Comparison of ENCODE assay signal across 8 cellular contexts in genomic region chr2:85132834-85133637, GRCh38. TPM values are rescaled to one million over a fixed set of nuclear protein-coding genes. Genes with fewer than 3 reads are reported as not detected.
A peak's percentile ranks its signal among the peaks of the same experiment; 100 is the strongest.
DNase-seq lines count a peak whose midpoint lies in the region; ATAC-seq lines count a peak whose summit lies in the region.

A gene with protein sequence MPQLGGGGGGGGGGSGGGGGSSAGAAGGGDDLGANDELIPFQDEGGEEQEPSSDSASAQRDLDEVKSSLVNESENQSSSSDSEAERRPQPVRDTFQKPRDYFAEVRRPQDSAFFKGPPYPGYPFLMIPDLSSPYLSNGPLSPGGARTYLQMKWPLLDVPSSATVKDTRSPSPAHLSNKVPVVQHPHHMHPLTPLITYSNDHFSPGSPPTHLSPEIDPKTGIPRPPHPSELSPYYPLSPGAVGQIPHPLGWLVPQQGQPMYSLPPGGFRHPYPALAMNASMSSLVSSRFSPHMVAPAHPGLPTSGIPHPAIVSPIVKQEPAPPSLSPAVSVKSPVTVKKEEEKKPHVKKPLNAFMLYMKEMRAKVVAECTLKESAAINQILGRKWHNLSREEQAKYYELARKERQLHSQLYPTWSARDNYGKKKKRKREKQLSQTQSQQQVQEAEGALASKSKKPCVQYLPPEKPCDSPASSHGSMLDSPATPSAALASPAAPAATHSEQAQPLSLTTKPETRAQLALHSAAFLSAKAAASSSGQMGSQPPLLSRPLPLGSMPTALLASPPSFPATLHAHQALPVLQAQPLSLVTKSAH (plus strand): TSS chr2:85133392. CDS start chr2:85133685, 293 bp downstream.

- no peaks in the 10 kb centered on the region for H3K9me3 ChIP-seq in CD4-positive, alpha-beta memory T cell (ENCODE audit: control insufficient read depth in 1 of 2, low read length in 2 of 2)
- no peaks in the 10 kb centered on the region for H3K9me3 ChIP-seq in adipocyte (ENCODE audit: control insufficient read depth, low read length)

- peaks cover 16% of the 10 kb centered on the region for H3K27me3 ChIP-seq in CD4-positive, alpha-beta memory T cell (ENCODE audit: insufficient read depth, low read length)
- no peaks in the 10 kb centered on the region for H3K27me3 ChIP-seq in adipocyte (replicated peaks; ENCODE audit: control insufficient read depth, insufficient read depth, low read length)

- no peaks in the 10 kb centered on the region for H3K36me3 ChIP-seq in CD4-positive, alpha-beta memory T cell (ENCODE audit: insufficient read depth, low read length)
- no peaks in the 10 kb centered on the region for H3K36me3 ChIP-seq in adipocyte (ENCODE audit: control insufficient read depth, insufficient read depth, low read length, severe bottlenecking)

- no peaks in the 10 kb centered on the region for H3K36me3 Mint-ChIP-seq in CD4-positive, alpha-beta memory T cell

- peak; percentile 96 for ATAC-seq in Right ventricle myocardium inferior
- ATAC-seq in GM21447 (IDR thresholded peaks at IDR 0.05; ENCODE audit: unreplicated experiment), result no peak

- no peak within 1 kb of the TSS for H3K27ac Mint-ChIP-seq in CD4-positive, alpha-beta memory T cell

- H3K4me1 Mint-ChIP-seq in CD4-positive, alpha-beta memory T cell, result peaks cover 4 to 20% (median 12%) of the 10 kb centered on the region in 4 donors

- H3K4me3 ChIP-seq in CD4-positive, alpha-beta memory T cell (ENCODE audit: low read length in 2 of 2), result peak within 1 kb of the TSS in 1 of 2 donors; percentile 24
- H3K4me3 ChIP-seq in adipocyte (ENCODE audit: low read length), result peak within 1 kb of the TSS; percentile 92

- H3K4me1 ChIP-seq in CD4-positive, alpha-beta memory T cell (ENCODE audit: insufficient read depth, low read length), result peaks cover 18% of the 10 kb centered on the region
- peaks cover 30% of the 10 kb centered on the region for H3K4me1 ChIP-seq in adipocyte (ENCODE audit: control insufficient read depth, insufficient read depth, low read length)

- no peak within 1 kb of the TSS for H3K27ac ChIP-seq in CD4-positive, alpha-beta memory T cell (ENCODE audit: low read depth, low read length)

- intact Hi-C loops in CD4-positive, alpha-beta memory T cell (cut with micrococcal nuclease), result no loop called here
- intact Hi-C loops in Right ventricle myocardium inferior (cut with DNase I), result loop anchor here (1.0 to 5.0 kb wide), 4 partner anchors 44 to 152 kb away; no protein-coding TSS in a partner anchor

- H3K9ac ChIP-seq in adipocyte (ENCODE audit: low read length), result peak within 1 kb of the TSS; percentile 90

- CTCF ChIA-PET in CD4-positive, alpha-beta memory T cell (lab: Charles Lee; ENCODE audit: partially characterized antibody), result no interaction called here

- peak; percentile 4 to 41 (median 20) for DNase-seq in CD4-positive, alpha-beta memory T cell
- peak; percentile 45 for DNase-seq in GOT3 (lab: John Stamatoyannopoulos, UW)
- peak; percentile 75 for DNase-seq in NCI-H748 (lab: John Stamatoyannopoulos, UW; ENCODE audit: unreplicated experiment)
- DNase-seq in adipocyte (ENCODE audit: low read depth), result peak; percentile 96
- peak; percentile 89 for DNase-seq in Right ventricle myocardium inferior (ENCODE audit: missing footprints)
- peak in 46 of 56 donors; percentile 3 to 76 (median 46) for DNase-seq in nucleus accumbens (lab: John Stamatoyannopoulos, UW)
- no peak for DNase-seq in effector CD4-positive, alpha-beta T cell

- H3K4me3 Mint-ChIP-seq in CD4-positive, alpha-beta memory T cell, result peak within 1 kb of the TSS; percentile 65 to 85 (median 77)

- POLR2A ChIA-PET in CD4-positive, alpha-beta memory T cell (lab: Charles Lee; ENCODE audit: partially characterized antibody), result no interaction called here

- H3K9me3 Mint-ChIP-seq in CD4-positive, alpha-beta memory T cell, result peaks cover 0 to 2% (median 0%) of the 10 kb centered on the region in 8 donors

- H3K27me3 Mint-ChIP-seq in CD4-positive, alpha-beta memory T cell, result peaks cover 34 to 42% of the 10 kb centered on the region in 2 donors

RNA-seq across cellular contexts. Expression of the gene that starts here (rescaled TPM):
- not detected for total RNA-seq in CD4-positive, alpha-beta memory T cell
- polyA plus RNA-seq in CD4-positive, alpha-beta memory T cell, result under 1 TPM in 1 of 2 donors, not detected in 1; 0.06 TPM
- total RNA-seq in Right ventricle myocardium inferior, result 9.3 TPM

Comparison
In these comparisons a context has a peak if more than half of its experiments do, and no peak if none do; other contexts are left out.
1. Peak in DNase-seq in CD4-positive, alpha-beta memory T cell; RNA of the gene not detected or under 1 TPM.